Comparison of ENCODE assay signal across 11 cellular contexts in genomic region chr11:123509737-123510578, GRCh38.
A peak's percentile ranks its signal among the peaks of the same experiment; 100 is the strongest.
DNase-seq lines count a peak whose midpoint lies in the region; ATAC-seq and TF ChIP-seq lines count a peak whose summit lies in the region.
"Had no signal": no experiment of that assay in that cellular context is flagged by ENCODE, and none has a peak within 500 bp of the region (broad histone marks: within the 10 kb centered on the region; RNA-seq: fewer than 3 reads in every experiment).

No MANE protein-coding gene starts in this region.

- H3K4me1 Mint-ChIP-seq in H9: peaks cover 42 to 49% of the 10 kb centered on the region in 2 experiments
- peaks cover 0 to 14% of the 10 kb centered on the region in 2 donors for H3K4me1 Mint-ChIP-seq in natural killer cell
- H3K4me1 Mint-ChIP-seq in immature natural killer cell: no peaks in the 10 kb centered on the region

- whole genome bisulfite sequencing in H9 (ENCODE audit: extremely low coverage, insufficient read length, low lambda C conversion rate): no CpG with 5 or more reads among the region's 18 CpGs

- no peaks in the 10 kb centered on the region for H3K36me3 ChIP-seq in SJCRH30

- H3K27ac Mint-ChIP-seq in H9 (peak overlapping the region in 2 of 3 experiments; percentile 27 to 82; a peak in 4 of 7 replicates), natural killer cell (no peak overlapping the region), immature natural killer cell (no peak overlapping the region)
- H3K27ac Mint-ChIP-seq: activated CD4-positive, alpha-beta T cell treated with anti-CD3 and anti-CD28 coated beads, Interleukin-2, amount 10 ng/mL, durations not matched to agents 7 days and 5 days had no signal

- no peaks in the 10 kb centered on the region for H3K23me2 ChIP-seq in H9 (ENCODE audit: insufficient read length, low read depth, low read length, poor library complexity, severe bottlenecking)

- H3K27ac ChIP-seq in H9 (ENCODE audit: insufficient read length, low read depth, low read length) (no peak overlapping the region), SJCRH30 (no peak overlapping the region)

- H2BK15ac ChIP-seq in H9 (ENCODE audit: low read depth, low read length): no peak overlapping the region

- no peak overlapping the region for H2BK5ac ChIP-seq in H9 (ENCODE audit: insufficient read length, low read length)

- H3K9me3 Mint-ChIP-seq in H9 (no peaks in the 10 kb centered on the region), natural killer cell (no peaks in the 10 kb centered on the region), immature natural killer cell (no peaks in the 10 kb centered on the region)
- H3K9me3 Mint-ChIP-seq: activated CD4-positive, alpha-beta T cell treated with anti-CD3 and anti-CD28 coated beads, Interleukin-2, amount 10 ng/mL, durations not matched to agents 7 days and 5 days had no signal

- H3K4me2 ChIP-seq in H9 (ENCODE audit: insufficient read depth, insufficient read length, low read length): no peak overlapping the region

- H3K9me3 ChIP-seq in H9 (ENCODE audit: control insufficient read depth, low read depth, low read length) (no peaks in the 10 kb centered on the region), SJCRH30 (replicated peaks) (no peaks in the 10 kb centered on the region)

- H3K27me3 ChIP-seq in H9 (ENCODE audit: insufficient read depth, low read length): no peaks in the 10 kb centered on the region
- H3K27me3 ChIP-seq in SJCRH30: no peaks in the 10 kb centered on the region

- no peak overlapping the region for H3T11ph ChIP-seq in H9 (ENCODE audit: low read length)

- H3K79me1 ChIP-seq in H9 (ENCODE audit: insufficient read depth, low read depth, low read length, poor library complexity, severe bottlenecking): no peaks in the 10 kb centered on the region

- no peak overlapping the region for H3K18ac ChIP-seq in H9 (ENCODE audit: insufficient read length, low read depth, low read length)

- H3K14ac ChIP-seq in H9 (ENCODE audit: insufficient read depth, low read length): peak overlapping the region; percentile 8; the same call in 1 of the 2 replicates

- no peaks in the 10 kb centered on the region for H3K79me2 ChIP-seq in H9 (ENCODE audit: insufficient read depth, low read length)

- H2BK120ac ChIP-seq in H9 (ENCODE audit: low read depth, low read length, poor library complexity, severe bottlenecking): no peak overlapping the region

- intact Hi-C loops in natural killer cell (cut with micrococcal nuclease): loop anchor here (2.0 to 5.0 kb wide), 2 partner anchors 47 to 67 kb away; no protein-coding TSS in a partner anchor

- H3K4me3 ChIP-seq in SJCRH30 (no peak overlapping the region), fibroblast of villous mesenchyme (ENCODE audit: low read depth, low read length) (no peak overlapping the region)
- H3K4me3 ChIP-seq: GM12878 had no signal

- no peak for ATAC-seq in natural killer cell
- ATAC-seq: GM12878 had no signal

- H2BK12ac ChIP-seq in H9 (ENCODE audit: insufficient read length, low read depth, low read length): no peak overlapping the region

- H3K27me3 Mint-ChIP-seq in H9 (ENCODE audit: low read depth) (no peaks in the 10 kb centered on the region), natural killer cell (ENCODE audit: low read depth in 2 of 2) (peaks cover 0 to 2% of the 10 kb centered on the region in 2 donors), immature natural killer cell (ENCODE audit: low read depth in 3 of 3) (no peaks in the 10 kb centered on the region)
- H3K27me3 Mint-ChIP-seq: activated CD4-positive, alpha-beta T cell treated with anti-CD3 and anti-CD28 coated beads, Interleukin-2, amount 10 ng/mL, durations not matched to agents 7 days and 5 days had no signal

- H2BK20ac ChIP-seq in H9 (ENCODE audit: low read depth, low read length, poor library complexity, severe bottlenecking): no peak overlapping the region

- no peak overlapping the region for H4K91ac ChIP-seq in H9 (ENCODE audit: insufficient read length, low read depth, low read length)

- no peak overlapping the region for H2AFZ ChIP-seq in H9 (ENCODE audit: low read length)

- no peak overlapping the region for H3K23ac ChIP-seq in H9 (ENCODE audit: insufficient read length, low read depth, low read length)

- H4K5ac ChIP-seq in H9 (ENCODE audit: insufficient read length, low read depth, low read length): no peak overlapping the region

- H3K4me1 ChIP-seq in H9 (ENCODE audit: insufficient read depth, low read length) (no peaks in the 10 kb centered on the region; the same call in 1 of the 2 replicates), SJCRH30 (peaks cover 3% of the 10 kb centered on the region)

- TF ChIP-seq CTCF in H9 (conservative IDR thresholded peaks at IDR 0.05) (no peak), fibroblast of villous mesenchyme (IDR thresholded peaks at IDR 0.05; ENCODE audit: insufficient read depth, low read depth, low read length) (no peak), natural killer cell (IDR thresholded peaks at IDR 0.05) (no peak)

- H4K8ac ChIP-seq in H9 (replicated peaks; ENCODE audit: insufficient read length, low read depth, low read length): no peak overlapping the region

- H3K56ac ChIP-seq in H9 (ENCODE audit: insufficient read length, low read depth, low read length): no peak overlapping the region

- DNase-seq in H9 (peak; percentile 87), SJCRH30 (peak; percentile 37 to 39), fibroblast of villous mesenchyme (ENCODE audit: low read depth) (peak; percentile 15), retina (peak; percentile 86), natural killer cell (no peak), immature natural killer cell (no peak)
- DNase-seq in stimulated activated CD4-positive, alpha-beta T cell treated with anti-CD3 and anti-CD28 coated beads, Interleukin-4, amount 100 ng/mL, for 1 hour: no peak
- DNase-seq: activated CD4-positive, alpha-beta T cell treated with anti-CD3 and anti-CD28 coated beads, Interleukin-2, amount 10 ng/mL, durations not matched to agents 7 days and 5 days; erythroblast; NCI-H345 had no signal

- H3K36me3 Mint-ChIP-seq in H9 (ENCODE audit: insufficient read depth in 1 of 3, low read depth in 3 of 3): no peaks in the 10 kb centered on the region
- no peaks in the 10 kb centered on the region for H3K36me3 Mint-ChIP-seq in natural killer cell
- no peaks in the 10 kb centered on the region for H3K36me3 Mint-ChIP-seq in immature natural killer cell

- H3K4ac ChIP-seq in H9 (ENCODE audit: low read depth, low read length): no peak overlapping the region

- H3K4me3 Mint-ChIP-seq in H9 (no peak overlapping the region), natural killer cell (no peak overlapping the region), immature natural killer cell (no peak overlapping the region)
- H3K4me3 Mint-ChIP-seq: activated CD4-positive, alpha-beta T cell treated with anti-CD3 and anti-CD28 coated beads, Interleukin-2, amount 10 ng/mL, durations not matched to agents 7 days and 5 days had no signal

- no peaks in the 10 kb centered on the region for H4K20me1 ChIP-seq in H9 (ENCODE audit: control insufficient read depth, insufficient read depth, insufficient read length)

- H2AK5ac ChIP-seq in H9 (ENCODE audit: insufficient read length, low read length): no peak overlapping the region

- no peak overlapping the region for H3K9ac ChIP-seq in H9 (ENCODE audit: extremely low read depth, insufficient read length, low read length)

Comparison
In these comparisons a context has a peak if more than half of its experiments do, and no peak if none do; other contexts are left out.
1. DNase-seq: peak in H9 (single experiment), SJCRH30 (2 of 2), fibroblast of villous mesenchyme (single experiment) and retina (single experiment); none in stimulated activated CD4-positive, alpha-beta T cell treated with anti-CD3 and anti-CD28 coated beads, Interleukin-4, amount 100 ng/mL, for 1 hour (single experiment), natural killer cell (single experiment) and immature natural killer cell (0 of 3).
2. H3K27ac Mint-ChIP-seq: peak in H9 (2 of 3); none in natural killer cell (0 of 2) and immature natural killer cell (0 of 6).